31 cellular contexts compared by ENCODE assay signal in genomic region chr3:141116791-141117190, GRCh38.
"Had no signal": no experiment of that assay in that cellular context is flagged by ENCODE, and none has a peak within 500 bp of the region (broad histone marks: within the 10 kb centered on the region; RNA-seq: fewer than 3 reads in every experiment).

No MANE protein-coding gene starts in this region.

- DNase-seq: activated CD4-positive, alpha-beta T cell treated with anti-CD3 and anti-CD28 coated beads for 48 hours; activated CD4-positive, alpha-beta T cell treated with anti-CD3 and anti-CD28 coated beads, Interleukin-2, amount 50 U/mL, for 48 hours; activated CD8-positive, alpha-beta memory T cell treated with anti-CD3 and anti-CD28 coated beads for 24 hours; activated effector memory CD4-positive, alpha-beta T cell treated with Interleukin-2 at 50 U/mL for 16 hours; activated naive CD4-positive, alpha-beta T cell treated with Interleukin-2 at 50 U/mL for 16 hours; anterior cingulate cortex; effector memory CD4-positive, alpha-beta T cell; hypothalamus; immature natural killer cell; kidney; lower lobe of right lung; mesendoderm; mucosa of descending colon; occipital lobe; posterior cingulate gyrus; sigmoid colon; small intestine; stimulated activated CD4-positive, alpha-beta T cell treated with anti-CD3 and anti-CD28 coated beads, Interleukin-4, amount 100 ng/mL, for 24 hours; stimulated activated naive CD8-positive, alpha-beta T cell treated with anti-CD3 and anti-CD28 coated beads, Interleukin-15, amount 100 ng/mL, for 72 hours; substantia nigra; T-helper 17 cell; T1000; thyroid gland; WERI-Rb-1 had no signal

- H3K4me1 Mint-ChIP-seq: immature natural killer cell; stimulated activated effector memory CD8-positive, alpha-beta T cell treated with anti-CD3 and anti-CD28 coated beads, Interleukin-12 subunit alpha, Interleukin-12 subunit beta, amount 100 ng/mL, for 72 hours; stimulated activated naive CD8-positive, alpha-beta T cell treated with anti-CD3 and anti-CD28 coated beads, Interleukin-15, amount 100 ng/mL, for 72 hours had no signal

- H3K9me3 Mint-ChIP-seq: stimulated activated effector memory CD8-positive, alpha-beta T cell treated with anti-CD3 and anti-CD28 coated beads, Interleukin-12 subunit alpha, Interleukin-12 subunit beta, amount 100 ng/mL, for 72 hours had no signal

- H3K36me3 Mint-ChIP-seq: activated naive CD8-positive, alpha-beta T cell; immature natural killer cell; stimulated activated effector memory CD8-positive, alpha-beta T cell treated with anti-CD3 and anti-CD28 coated beads, Interleukin-12 subunit alpha, Interleukin-12 subunit beta, amount 100 ng/mL, for 72 hours had no signal

- H3K4me3 Mint-ChIP-seq: activated naive CD8-positive, alpha-beta T cell; brain; immature natural killer cell; neural crest cell; stimulated activated effector memory CD8-positive, alpha-beta T cell treated with anti-CD3 and anti-CD28 coated beads, Interleukin-12 subunit alpha, Interleukin-12 subunit beta, amount 100 ng/mL, for 72 hours; stimulated activated naive CD8-positive, alpha-beta T cell treated with anti-CD3 and anti-CD28 coated beads, Interleukin-15, amount 100 ng/mL, for 72 hours; T-helper 17 cell had no signal

- H3K36me3 ChIP-seq: lower lobe of right lung, sigmoid colon, thyroid gland had no signal

- H3K4me3 ChIP-seq: coronary artery, dorsolateral prefrontal cortex, lower lobe of right lung, mucosa of descending colon, sigmoid colon, thyroid gland had no signal

- H3K9me3 ChIP-seq: lower lobe of right lung, thyroid gland had no signal

- H3K27ac Mint-ChIP-seq: activated naive CD8-positive, alpha-beta T cell; immature natural killer cell; stimulated activated effector memory CD8-positive, alpha-beta T cell treated with anti-CD3 and anti-CD28 coated beads, Interleukin-12 subunit alpha, Interleukin-12 subunit beta, amount 100 ng/mL, for 72 hours; T-helper 17 cell had no signal

- ATAC-seq: activated CD4-positive, CD25-positive, alpha-beta regulatory T cell treated with anti-CD3 and anti-CD28 coated beads, Interleukin-2, amount 50 U/mL, for 24 hours; mucosa of descending colon; stimulated activated effector memory CD8-positive, alpha-beta T cell treated with anti-CD3 and anti-CD28 coated beads, Interleukin-12 subunit alpha, Interleukin-12 subunit beta, amount 100 ng/mL, for 72 hours; stimulated activated naive CD8-positive, alpha-beta T cell treated with anti-CD3 and anti-CD28 coated beads, Interleukin-15, amount 100 ng/mL, for 72 hours; T-helper 17 cell had no signal

- H3K27me3 ChIP-seq: dorsolateral prefrontal cortex, sigmoid colon, thyroid gland had no signal

- H3K27me3 Mint-ChIP-seq: brain had no signal

- H3K4me1 ChIP-seq: lower lobe of right lung, sigmoid colon, thyroid gland had no signal

- H3K27ac ChIP-seq: dorsolateral prefrontal cortex, thyroid gland, WERI-Rb-1 had no signal
